In the genomic region with DNA sequence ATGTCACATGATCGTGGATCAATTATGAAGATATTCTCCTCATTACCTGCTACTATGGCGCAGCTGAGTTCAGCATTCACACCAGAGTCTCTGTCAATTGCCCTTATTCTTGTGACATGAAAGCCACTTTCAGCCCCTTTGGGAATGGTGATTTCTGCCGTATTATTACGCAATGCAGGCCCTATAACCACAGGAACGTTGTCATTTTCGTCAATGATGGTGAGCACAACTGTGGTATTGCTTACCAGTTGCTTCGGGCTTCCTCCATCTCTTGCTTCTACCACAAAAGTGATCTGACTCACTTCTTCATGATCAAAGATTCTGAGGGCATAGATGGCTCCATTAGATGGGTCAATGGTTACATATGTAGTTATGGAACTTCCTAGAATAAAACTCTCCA, we compare ENCODE assay signal across 11 cellular contexts. TPM values are rescaled to one million over a fixed set of nuclear protein-coding genes. Genes with fewer than 3 reads are reported as not detected.
DNase-seq lines count a peak whose midpoint lies in the region; ATAC-seq and TF ChIP-seq lines count a peak whose summit lies in the region.
"Had no signal": no experiment of that assay in that cellular context is flagged by ENCODE, and none has a peak within 500 bp of the region (broad histone marks: within the 10 kb centered on the region; RNA-seq: fewer than 3 reads in every experiment).

No MANE protein-coding gene starts in this region.

- H3K4me3 ChIP-seq in SK-N-SH (ENCODE audit: low read depth in 2 of 2, low read length in 1 of 2) = peak overlapping the region; percentile 88 to 93
- peak overlapping the region; percentile 54 to 71 for H3K4me3 ChIP-seq in duodenal mucosa (ENCODE audit: low read depth in 1 of 2, low read length in 2 of 2)
- no peak overlapping the region for H3K4me3 ChIP-seq in mucosa of stomach (ENCODE audit: low read length)
- H3K4me3 ChIP-seq in upper lobe of right lung = peak overlapping the region; percentile 56

- TF ChIP-seq EP300 in SK-N-SH (IDR thresholded peaks at IDR 0.05; ENCODE audit: borderline replicate concordance in 1 of 2, low read depth in 1 of 2, low read length in 1 of 2) = no peak

- ATAC-seq in SK-N-SH treated with all-trans-retinoic acid at 6 μM for 48 hours (no peak), upper lobe of right lung (no peak), GM21529 (IDR thresholded peaks at IDR 0.05; ENCODE audit: unreplicated experiment) (no peak)
- ATAC-seq: stimulated activated naive CD8-positive, alpha-beta T cell treated with anti-CD3 and anti-CD28 coated beads, Interleukin-15, amount 100 ng/mL, for 72 hours had no signal

- H3K4me2 ChIP-seq in SK-N-SH = peak overlapping the region; percentile 86

- peaks cover 61% of the 10 kb centered on the region for H3K79me2 ChIP-seq in SK-N-SH (ENCODE audit: insufficient read depth)

- H3K9ac ChIP-seq in SK-N-SH = peak overlapping the region; percentile 34; the same call in 1 of the 2 replicates
- H3K9ac ChIP-seq in duodenal mucosa (ENCODE audit: low read depth in 1 of 2, low read length in 2 of 2) = peak overlapping the region; percentile 35 to 41
- peak overlapping the region; percentile 36 for H3K9ac ChIP-seq in mucosa of stomach (ENCODE audit: low read length)

- H3K4me1 ChIP-seq in SK-N-SH (ENCODE audit: control insufficient read depth in 1 of 2, insufficient read depth in 2 of 2, low read depth in 1 of 2, low read length in 1 of 2) (peaks cover 24 to 31% of the 10 kb centered on the region in 2 experiments; a peak in 3 of 4 replicates), duodenal mucosa (ENCODE audit: control insufficient read depth in 1 of 2, insufficient read depth in 2 of 2, low read length in 2 of 2) (no peaks in the 10 kb centered on the region), mucosa of stomach (ENCODE audit: control insufficient read depth, insufficient read depth, low read length) (no peaks in the 10 kb centered on the region), upper lobe of right lung (no peaks in the 10 kb centered on the region)

- peaks cover 12% of the 10 kb centered on the region; the same call in 1 of the 2 replicates for H4K20me1 ChIP-seq in SK-N-SH (ENCODE audit: insufficient read depth)

- no peaks in the 10 kb centered on the region for H3K9me2 ChIP-seq in SK-N-SH

- intact Hi-C loops in upper lobe of right lung (cut with DNase I) = no loop called here

- no peak for TF ChIP-seq RAD21 in SK-N-SH (IDR thresholded peaks at IDR 0.05; ENCODE audit: low read length)

- no peak for DNase-seq in SK-N-SH
- no peak for DNase-seq in upper lobe of right lung
- DNase-seq in activated effector memory CD4-positive, alpha-beta T cell treated with anti-CD3 and anti-CD28 coated beads, Interleukin-2, amount 50 U/mL, for 16 hours = no peak
- no peak for DNase-seq in GF-D8 (lab: John Stamatoyannopoulos, UW)
- DNase-seq: activated T-cell treated with anti-CD3 and anti-CD28 coated beads, Interleukin-2, amount 50 U/mL, for 48 hours; NCI-H82; stimulated activated naive CD8-positive, alpha-beta T cell treated with anti-CD3 and anti-CD28 coated beads, Interleukin-15, amount 100 ng/mL, for 72 hours had no signal

- no peak overlapping the region for H2AFZ ChIP-seq in SK-N-SH (ENCODE audit: low read depth)

- peaks cover 25% of the 10 kb centered on the region for H3F3A ChIP-seq in SK-N-SH (replicated peaks; ENCODE audit: insufficient read depth)

- H3K27me3 ChIP-seq in SK-N-SH (ENCODE audit: insufficient read depth) (no peaks in the 10 kb centered on the region), duodenal mucosa (ENCODE audit: control insufficient read depth in 1 of 2, insufficient read depth in 2 of 2, low read length in 2 of 2) (no peaks in the 10 kb centered on the region), mucosa of stomach (ENCODE audit: control insufficient read depth, insufficient read depth, low read length) (no peaks in the 10 kb centered on the region), upper lobe of right lung (no peaks in the 10 kb centered on the region)

- H3K36me3 ChIP-seq in SK-N-SH (replicated peaks in 1 of 2; ENCODE audit: control insufficient read depth in 1 of 2, insufficient read depth in 2 of 2, low read length in 1 of 2) = peaks cover 50 to 53% of the 10 kb centered on the region in 2 experiments
- no peaks in the 10 kb centered on the region for H3K36me3 ChIP-seq in duodenal mucosa (ENCODE audit: control insufficient read depth in 1 of 2, insufficient read depth in 2 of 2, low read length in 2 of 2)
- no peaks in the 10 kb centered on the region for H3K36me3 ChIP-seq in mucosa of stomach (ENCODE audit: control insufficient read depth, insufficient read depth, low read length)
- H3K36me3 ChIP-seq in upper lobe of right lung = no peaks in the 10 kb centered on the region

- CTCF ChIA-PET in SK-N-SH (lab: Yijun Ruan, JAX) = interaction anchor here (0.7 to 1.9 kb wide), 4 partner anchors 11 to 399 kb away, joined by 3 to 6 read pairs (median 4); no protein-coding TSS in a partner anchor

- H3K9me3 ChIP-seq in SK-N-SH (no peaks in the 10 kb centered on the region), duodenal mucosa (ENCODE audit: control insufficient read depth in 1 of 2, low read length in 2 of 2) (no peaks in the 10 kb centered on the region), mucosa of stomach (ENCODE audit: control insufficient read depth, low read length) (no peaks in the 10 kb centered on the region), upper lobe of right lung (no peaks in the 10 kb centered on the region)

- TF ChIP-seq CTCF in SK-N-SH (IDR thresholded peaks at IDR 0.05) = no peak
- TF ChIP-seq CTCF in upper lobe of right lung (IDR thresholded peaks at IDR 0.05) = no peak

- H3K27ac ChIP-seq in SK-N-SH (ENCODE audit: low read depth in 2 of 2, low read length in 1 of 2) (peak overlapping the region; percentile 89 to 99; a peak in 3 of 4 replicates), duodenal mucosa (ENCODE audit: low read depth, low read length) (peak overlapping the region; percentile 10), upper lobe of right lung (peak overlapping the region; percentile 11)

- WGBS in SK-N-SH (ENCODE audit: low lambda C conversion rate) = 96% methylated on average over 7 of the region's 7 CpGs

- POLR2A ChIA-PET in SK-N-SH (lab: Yijun Ruan, JAX) = interaction anchor here (2.5 kb wide), 1 partner anchor 138 kb away, joined by 12 read pairs; no protein-coding TSS in a partner anchor

TF ChIP-seq in SK-N-SH, 30 proteins besides CTCF, POLR2A, EP300 and RAD21:
- no peak for TF ChIP-seq TAF1 (IDR thresholded peaks at IDR 0.05; ENCODE audit: borderline replicate concordance, low read depth, low read length)
- no peak for TF ChIP-seq RCOR1 (IDR thresholded peaks at IDR 0.05; ENCODE audit: low read length)
TF ChIP-seq in SK-N-SH: peak in this region for 0.

TF ChIP-seq in SK-N-SH treated with all-trans-retinoic acid at 6 μM for 48 hours, 23 proteins besides CTCF, POLR2A, EP300 and RAD21 (continues in another document):
- no peak for TF ChIP-seq SNAI2 (CRISPR knock-in tag; IDR thresholded peaks at IDR 0.05)
- no peak for TF ChIP-seq ZC3H10 (CRISPR knock-in tag; IDR thresholded peaks at IDR 0.05)
- TF ChIP-seq OSR1 (CRISPR knock-in tag; IDR thresholded peaks at IDR 0.05) = no peak
- TF ChIP-seq BACH2 (CRISPR knock-in tag; IDR thresholded peaks at IDR 0.05; ENCODE audit: borderline replicate concordance) = no peak
- no peak for TF ChIP-seq POU6F1 (CRISPR knock-in tag; IDR thresholded peaks at IDR 0.05; ENCODE audit: borderline replicate concordance, low read depth)
- no peak for TF ChIP-seq RARB (CRISPR knock-in tag; IDR thresholded peaks at IDR 0.05)
- no peak for TF ChIP-seq GLIS3 (CRISPR knock-in tag; IDR thresholded peaks at IDR 0.05)
- no peak for TF ChIP-seq ZNF70 (CRISPR knock-in tag; IDR thresholded peaks at IDR 0.05)
- no peak for TF ChIP-seq PATZ1 (CRISPR knock-in tag; IDR thresholded peaks at IDR 0.05; ENCODE audit: borderline replicate concordance)
- TF ChIP-seq ISL1 (CRISPR knock-in tag; IDR thresholded peaks at IDR 0.05) = no peak
- TF ChIP-seq ZFP30 (CRISPR knock-in tag; IDR thresholded peaks at IDR 0.05) = no peak
- no peak for TF ChIP-seq ARNTL (CRISPR knock-in tag; IDR thresholded peaks at IDR 0.05; ENCODE audit: borderline replicate concordance, low read depth)
- no peak for TF ChIP-seq CSDC2 (CRISPR knock-in tag; IDR thresholded peaks at IDR 0.05)
- TF ChIP-seq ESRRG (CRISPR knock-in tag; IDR thresholded peaks at IDR 0.05) = no peak
- no peak for TF ChIP-seq ZNF565 (CRISPR knock-in tag; conservative IDR thresholded peaks at IDR 0.05; ENCODE audit: low read depth)
- no peak for TF ChIP-seq TOX (CRISPR knock-in tag; IDR thresholded peaks at IDR 0.05; ENCODE audit: borderline replicate concordance)

RNA-seq across cellular contexts. Expression of gene PCDH18, which starts 2.1 kb away (rescaled TPM):
- 25.0 and 37.5 TPM in 2 replicates for polyA plus RNA-seq in SK-N-SH (2012; rRNA removed)
- 26.5 and 30.9 TPM in 2 replicates for polyA plus RNA-seq in SK-N-SH (2012; cell fraction: cytosol; rRNA removed)
- polyA plus RNA-seq in SK-N-SH (2012; cell fraction: nucleus; rRNA removed) = 29.4 and 37.0 TPM in 2 replicates
- total RNA-seq in upper lobe of right lung = 6.9 TPM

Comparison
In these comparisons a context has a peak if more than half of its experiments do, and no peak if none do; other contexts are left out.
1. H3K27ac ChIP-seq: peak in every context shown above with its lines; median percentile 94 in SK-N-SH; 11 in upper lobe of right lung; 10 in duodenal mucosa.